In genomic region chr20:43921227-43921780, GRCh38 we compare ENCODE assay signal across 14 cellular contexts. TPM values are rescaled to one million over a fixed set of nuclear protein-coding genes. Genes with fewer than 3 reads are reported as not detected.
A peak's percentile ranks its signal among the peaks of the same experiment; 100 is the strongest.
DNase-seq lines count a peak whose midpoint lies in the region; ATAC-seq and TF ChIP-seq lines count a peak whose summit lies in the region.
"Had no signal": no experiment of that assay in that cellular context is flagged by ENCODE, and none has a peak within 500 bp of the region (broad histone marks: within the 10 kb centered on the region; RNA-seq: fewer than 3 reads in every experiment).

No MANE protein-coding gene starts in this region.

- peak; percentile 52 for ATAC-seq in DND-41 (ENCODE audit: insufficient read depth, low read depth)
- peak; percentile 31 for ATAC-seq in memory B cell (ENCODE audit: low read depth)
- no peak for ATAC-seq in GM21717 (IDR thresholded peaks at IDR 0.05; ENCODE audit: unreplicated experiment)
- ATAC-seq in HG02571 (IDR thresholded peaks at IDR 0.05; ENCODE audit: unreplicated experiment), result no peak
- ATAC-seq: CD8-positive, alpha-beta T cell had no signal

- peaks cover 2% of the 10 kb centered on the region; the same call in 1 of the 2 replicates for H3K4me1 ChIP-seq in DND-41 (ENCODE audit: insufficient read depth, low read length)
- H3K4me1 ChIP-seq in BE2C, result 0 out of 2 replicates have a peak, but pooled peaks cover 2% of the 10 kb centered on the region

- peaks cover 25% of the 10 kb centered on the region for H3K4me1 Mint-ChIP-seq in memory B cell

- DNase-seq in DND-41, result no peak
- peak; percentile 45 for DNase-seq in GM20000 (ENCODE audit: low spot score)
- DNase-seq in MV-4-11 (lab: John Stamatoyannopoulos, UW), result peak; percentile 49
- DNase-seq in memory B cell (ENCODE audit: low spot score in 2 of 2), result no peak
- DNase-seq in brain microvascular endothelial cell, result no peak
- DNase-seq in BE2C, result no peak
- DNase-seq: CD8-positive, alpha-beta T cell; NCI-H1092 treated with DMSO at 0.1 percent for 48 hours; NCI-H1694 treated with DMSO at 0.1 percent for 48 hours; NCI-H345; NCI-H748 treated with DMSO at 0.1 percent for 48 hours; SIG-M5 had no signal

- no peak overlapping the region for H3K27ac Mint-ChIP-seq in memory B cell
- H3K27ac Mint-ChIP-seq: CD8-positive, alpha-beta T cell had no signal

- H3K4me3 Mint-ChIP-seq in memory B cell, result no peak overlapping the region
- H3K4me3 Mint-ChIP-seq: CD8-positive, alpha-beta T cell had no signal

- H4K20me1 ChIP-seq in DND-41 (ENCODE audit: insufficient read depth, low read length), result 0 out of 2 replicates have a peak, but pooled peaks cover 5% of the 10 kb centered on the region

- no peaks in the 10 kb centered on the region for H3K9me3 Mint-ChIP-seq in memory B cell
- H3K9me3 Mint-ChIP-seq: CD8-positive, alpha-beta T cell had no signal

- H2AFZ ChIP-seq in DND-41 (ENCODE audit: low read depth, low read length), result no peak overlapping the region

- H3K4me2 ChIP-seq in DND-41 (ENCODE audit: insufficient read depth, low read length), result no peak overlapping the region

- peaks cover 8% of the 10 kb centered on the region for H3K27me3 Mint-ChIP-seq in memory B cell

- H3K36me3 Mint-ChIP-seq in memory B cell, result no peaks in the 10 kb centered on the region
- H3K36me3 Mint-ChIP-seq: CD8-positive, alpha-beta T cell had no signal

- in situ Hi-C loops in brain microvascular endothelial cell (cut with HindIII; ENCODE audit: low pct_ligation_motif_present, low sequenced_read_pairs), result no loop called here

- no peak overlapping the region for H3K27ac ChIP-seq in DND-41 (ENCODE audit: low read length)
- no peak overlapping the region for H3K27ac ChIP-seq in brain microvascular endothelial cell

- no peak overlapping the region for H3K4me3 ChIP-seq in DND-41 (ENCODE audit: low read depth in 1 of 2, low read length in 2 of 2)
- H3K4me3 ChIP-seq in brain microvascular endothelial cell (ENCODE audit: low read depth, low read length), result no peak overlapping the region
- H3K4me3 ChIP-seq in BE2C (ENCODE audit: low read depth, low read length), result no peak overlapping the region

- H3K36me3 ChIP-seq in DND-41 (ENCODE audit: insufficient read depth, low read length) (no peaks in the 10 kb centered on the region), brain microvascular endothelial cell (replicated peaks) (no peaks in the 10 kb centered on the region), BE2C (no peaks in the 10 kb centered on the region)

- H3K27me3 ChIP-seq in DND-41 (ENCODE audit: insufficient read depth, low read length, poor library complexity) (peaks cover 16% of the 10 kb centered on the region), brain microvascular endothelial cell (replicated peaks) (peaks cover 2% of the 10 kb centered on the region), BE2C (no peaks in the 10 kb centered on the region)

- TF ChIP-seq CTCF in DND-41 (IDR thresholded peaks at IDR 0.05; ENCODE audit: borderline replicate concordance, extremely low read depth, low read length, poor library complexity, severe bottlenecking) (no peak), GM20000 (IDR thresholded peaks at IDR 0.05; ENCODE audit: extremely low read depth, missing control alignments) (no peak), brain microvascular endothelial cell (IDR thresholded peaks at IDR 0.05; ENCODE audit: low read depth, low read length, missing control alignments) (no peak), BE2C (IDR thresholded peaks at IDR 0.05; ENCODE audit: low read depth, low read length) (no peak)

- H3K79me2 ChIP-seq in DND-41 (ENCODE audit: insufficient read depth, low read length), result no peaks in the 10 kb centered on the region

- no peak overlapping the region for H3K9ac ChIP-seq in DND-41 (ENCODE audit: low read depth, low read length)

- H3K9me3 ChIP-seq in DND-41 (ENCODE audit: insufficient read depth, low read length, severe bottlenecking), result no peaks in the 10 kb centered on the region
- no peaks in the 10 kb centered on the region for H3K9me3 ChIP-seq in BE2C

RNA-seq across cellular contexts. Expression of gene TOX2, which starts 6.7 kb away (rescaled TPM):
- 28.3 TPM for polyA plus RNA-seq in BE2C (2012; ENCODE audit: insufficient read depth, insufficient read length, low read depth)

Comparison
In these comparisons a context has a peak if more than half of its experiments do, and no peak if none do; other contexts are left out.
1. ATAC-seq: peak in DND-41 (single experiment) and memory B cell (single experiment); none in GM21717 (single experiment) and HG02571 (single experiment).
2. DNase-seq: peak in GM20000 (single experiment) and MV-4-11 (single experiment); none in DND-41 (single experiment), memory B cell (0 of 2), brain microvascular endothelial cell (single experiment) and BE2C (single experiment).